27 cellular contexts compared by ENCODE assay signal in genomic region chr1:58664881-58665280, GRCh38. TPM values are rescaled to one million over a fixed set of nuclear protein-coding genes. Genes with fewer than 3 reads are reported as not detected.
DNase-seq lines count a peak whose midpoint lies in the region; ATAC-seq and TF ChIP-seq lines count a peak whose summit lies in the region.
"Had no signal": no experiment of that assay in that cellular context is flagged by ENCODE, and none has a peak within 500 bp of the region (broad histone marks: within the 10 kb centered on the region; RNA-seq: fewer than 3 reads in every experiment).

No MANE protein-coding gene starts in this region.

- no peak overlapping the region for H3K9ac ChIP-seq in SK-N-SH
- H3K9ac ChIP-seq: BLaER1 treated with 17β-estradiol and CSF1 and Interleukin-3, amounts not matched to agents 10 nM and 100 nM had no signal

- no peaks in the 10 kb centered on the region for H3K27me3 ChIP-seq in SK-N-SH (ENCODE audit: insufficient read depth)
- H3K27me3 ChIP-seq: BLaER1 treated with 17β-estradiol and CSF1 and Interleukin-3, amounts not matched to agents 10 nM and 100 nM; breast epithelium; foreskin keratinocyte; pancreas; stomach; transverse colon had no signal

- H4K20me1 ChIP-seq in SK-N-SH (ENCODE audit: insufficient read depth), result no peaks in the 10 kb centered on the region

- no peak for TF ChIP-seq RAD21 in SK-N-SH (IDR thresholded peaks at IDR 0.05; ENCODE audit: low read length)

- POLR2A ChIA-PET in SK-N-SH (lab: Yijun Ruan, JAX), result no interaction called here

- no peaks in the 10 kb centered on the region for H3K9me2 ChIP-seq in SK-N-SH

- H3K4me3 ChIP-seq in SK-N-SH (ENCODE audit: low read depth in 2 of 2, low read length in 1 of 2), result no peak overlapping the region
- H3K4me3 ChIP-seq: BLaER1 treated with 17β-estradiol and CSF1 and Interleukin-3, amounts not matched to agents 10 nM and 100 nM; breast epithelium; pancreas; SK-N-MC; stomach; transverse colon had no signal

- no peak overlapping the region for H3K4me2 ChIP-seq in SK-N-SH
- H3K4me2 ChIP-seq: BLaER1 treated with 17β-estradiol and CSF1 and Interleukin-3, amounts not matched to agents 10 nM and 100 nM had no signal

- intact Hi-C loops in left ventricle myocardium superior (cut with micrococcal nuclease) (no loop called here), Right ventricle myocardium inferior (cut with DNase I) (no loop called here)

- WGBS in SK-N-SH (ENCODE audit: low lambda C conversion rate), result 83% methylated on average over 2 of the region's 2 CpGs

- DNase-seq in left ventricle myocardium superior (no peak), Right ventricle myocardium inferior (ENCODE audit: missing footprints) (no peak), dermis blood vessel endothelial cell (peak; percentile 73), lung microvascular endothelial cell (ENCODE audit: low read depth in 2 of 2) (peak; percentile 66 to 87), 8988T (no peak), NCI-H1930 (lab: John Stamatoyannopoulos, UW) (no peak), SK-N-SH (no peak), NCI-H345 treated with DMSO at 0.1 percent for 48 hours (lab: John Stamatoyannopoulos, UW; ENCODE audit: unreplicated experiment) (no peak)
- DNase-seq: ACHN; activated CD4-positive, alpha-beta T cell treated with anti-CD3 and anti-CD28 coated beads for 48 hours; activated naive CD4-positive, alpha-beta T cell treated with Interleukin-2 at 50 U/mL for 16 hours; activated T-cell treated with anti-CD3 and anti-CD28 coated beads, Interleukin-2, amount 50 U/mL, for 48 hours; cortex of kidney; foreskin keratinocyte; HCEC 1CT; hippocampal formation; immature natural killer cell; NCI-H524; pancreas; stomach; T-helper 2 cell; transverse colon had no signal

- H3K79me2 ChIP-seq in SK-N-SH (ENCODE audit: insufficient read depth), result 0 out of 2 replicates have a peak, but pooled peaks cover 3% of the 10 kb centered on the region

- peak; percentile 41 for ATAC-seq in left ventricle myocardium superior
- no peak for ATAC-seq in Right ventricle myocardium inferior
- ATAC-seq: foreskin keratinocyte, pancreas, sciatic nerve had no signal

- no peaks in the 10 kb centered on the region for H3K4me1 ChIP-seq in SK-N-SH (ENCODE audit: control insufficient read depth in 1 of 2, insufficient read depth in 2 of 2, low read depth in 1 of 2, low read length in 1 of 2)
- H3K4me1 ChIP-seq: breast epithelium, foreskin keratinocyte, pancreas, stomach had no signal

- H3K27ac ChIP-seq in SK-N-SH (ENCODE audit: low read depth in 2 of 2, low read length in 1 of 2), result no peak overlapping the region
- H3K27ac ChIP-seq: BLaER1 treated with 17β-estradiol and CSF1 and Interleukin-3, amounts not matched to agents 10 nM and 100 nM; breast epithelium; epithelial cell of prostate; foreskin keratinocyte; pancreas; SK-N-MC; stomach; transverse colon had no signal

- peaks cover 86 to 91% of the 10 kb centered on the region in 2 experiments for H3K36me3 ChIP-seq in SK-N-SH (replicated peaks in 1 of 2; ENCODE audit: control insufficient read depth in 1 of 2, insufficient read depth in 2 of 2, low read length in 1 of 2)

- no peak for TF ChIP-seq EP300 in SK-N-SH (IDR thresholded peaks at IDR 0.05; ENCODE audit: borderline replicate concordance in 1 of 2, low read depth in 1 of 2, low read length in 1 of 2)

- no peaks in the 10 kb centered on the region for H3F3A ChIP-seq in SK-N-SH (replicated peaks; ENCODE audit: insufficient read depth)

- CTCF ChIA-PET in SK-N-SH (lab: Yijun Ruan, JAX), result interaction anchor here (1.7 to 6.0 kb wide), 2 partner anchors 10 to 13 kb away, joined by 5 to 38 read pairs; no protein-coding TSS in a partner anchor

- no peak for TF ChIP-seq CTCF in SK-N-SH (IDR thresholded peaks at IDR 0.05)

- H3K9me3 ChIP-seq in SK-N-SH, result no peaks in the 10 kb centered on the region
- H3K9me3 ChIP-seq: BLaER1 treated with 17β-estradiol and CSF1 and Interleukin-3, amounts not matched to agents 10 nM and 100 nM; breast epithelium; pancreas; stomach; transverse colon had no signal

- no peak overlapping the region for H2AFZ ChIP-seq in SK-N-SH (ENCODE audit: low read depth)

TF ChIP-seq in SK-N-SH, 30 proteins besides CTCF, POLR2A, EP300 and RAD21:
- TF ChIP-seq EZH2phosphoT487 (IDR thresholded peaks at IDR 0.05; ENCODE audit: borderline replicate concordance, low read depth), result no peak
- TF ChIP-seq MAX (IDR thresholded peaks at IDR 0.05; ENCODE audit: low read depth), result no peak
- no peak for TF ChIP-seq POLR2AphosphoS5 (IDR thresholded peaks at IDR 0.05; ENCODE audit: low read depth, low read length)

RNA-seq across cellular contexts. Expression of gene MYSM1, which starts 35.0 kb away (rescaled TPM):
- total RNA-seq in left ventricle myocardium superior, result 22.3 TPM
- total RNA-seq in Right ventricle myocardium inferior, result 19.8 TPM
- total RNA-seq in dermis blood vessel endothelial cell, result 16.2 and 19.5 TPM in 2 replicates
- total RNA-seq in lung microvascular endothelial cell, result 9.4 and 18.7 TPM in 2 replicates
- polyA plus RNA-seq in SK-N-SH (2012; rRNA removed), result 10.7 and 14.2 TPM in 2 replicates
- polyA plus RNA-seq in SK-N-SH (2012; cell fraction: cytosol; rRNA removed), result 5.5 and 7.0 TPM in 2 replicates
- polyA plus RNA-seq in SK-N-SH (2012; cell fraction: nucleus; rRNA removed), result 18.6 and 49.2 TPM in 2 replicates

Comparison
In these comparisons a context has a peak if more than half of its experiments do, and no peak if none do; other contexts are left out.
1. DNase-seq: peak in dermis blood vessel endothelial cell (single experiment) and lung microvascular endothelial cell (2 of 2); none in left ventricle myocardium superior (single experiment), Right ventricle myocardium inferior (single experiment), 8988T (single experiment), NCI-H1930 (0 of 2), SK-N-SH (single experiment) and NCI-H345 treated with DMSO at 0.1 percent for 48 hours (single experiment).